In the genomic region with DNA sequence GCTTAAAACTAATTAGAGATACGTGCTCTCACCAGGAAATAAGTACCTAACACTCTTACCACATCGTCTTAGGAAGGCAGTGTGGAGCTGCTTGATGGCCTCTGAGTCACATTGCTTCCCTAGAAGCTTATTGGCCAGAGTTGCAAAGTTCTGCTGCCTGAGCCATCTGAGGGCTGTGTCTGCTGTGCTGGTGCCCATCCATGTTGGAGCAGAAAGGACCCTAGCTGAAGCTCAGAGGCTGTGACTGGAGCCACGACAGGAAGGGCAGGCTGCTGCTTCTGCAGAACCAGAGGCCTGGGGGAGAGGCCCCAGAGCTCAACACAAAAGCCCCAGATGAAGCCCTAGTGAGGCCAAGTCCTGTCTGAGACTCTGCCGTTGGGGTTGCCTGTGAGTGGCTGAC, we compare ENCODE assay signal across 15 cellular contexts.
DNase-seq lines count a peak whose midpoint lies in the region; ATAC-seq, FAIRE-seq and TF ChIP-seq lines count a peak whose summit lies in the region.
"Had no signal": no experiment of that assay in that cellular context is flagged by ENCODE, and none has a peak within 500 bp of the region (broad histone marks: within the 10 kb centered on the region; RNA-seq: fewer than 3 reads in every experiment).

No MANE protein-coding gene starts in this region.

- no peak for FAIRE-seq in H54 (lab: Jason Lieb, UNC)
- FAIRE-seq: G401.6 had no signal

- H3K9ac ChIP-seq in adipocyte (ENCODE audit: low read length): no peak overlapping the region

- TF ChIP-seq POLR2A in H54 (IDR thresholded peaks at IDR 0.05; ENCODE audit: low read depth, low read length): no peak

- peaks cover 4% of the 10 kb centered on the region for H3K9me3 ChIP-seq in adipocyte (ENCODE audit: control insufficient read depth, low read length)
- H3K9me3 ChIP-seq: adrenal gland, mucosa of descending colon had no signal

- peak; percentile 74 for DNase-seq in A172 (ENCODE audit: low spot score)
- DNase-seq in H54 (ENCODE audit: insufficient read length, low spot score): peak; percentile 40
- DNase-seq in adipocyte (ENCODE audit: low read depth): peak; percentile 32
- DNase-seq in glomerular visceral epithelial cell (ENCODE audit: extremely low spot score): peak; percentile 69
- no peak for DNase-seq in stimulated activated naive CD4-positive, alpha-beta T cell treated with Interleukin-2 at 50 U/mL for 16 hours (lab: John Stamatoyannopoulos, UW)
- no peak for DNase-seq in NCI-H1436 treated with DMSO at 0.1 percent for 48 hours (lab: John Stamatoyannopoulos, UW)
- DNase-seq: adrenal gland, mucosa of descending colon, NCI-H2029 treated with DMSO at 0.1 percent for 48 hours, right cardiac atrium, T-helper 9 cell had no signal

- no peak overlapping the region for H3K4me3 ChIP-seq in adipocyte (ENCODE audit: low read length)
- H3K4me3 ChIP-seq: adrenal gland, mucosa of descending colon, tibial nerve had no signal

- peaks cover 22% of the 10 kb centered on the region for H3K4me1 ChIP-seq in adipocyte (ENCODE audit: control insufficient read depth, insufficient read depth, low read length)
- H3K4me1 ChIP-seq: adrenal gland had no signal

- ATAC-seq in HG03342 (IDR thresholded peaks at IDR 0.05; ENCODE audit: unreplicated experiment): no peak
- no peak for ATAC-seq in GM21390 (IDR thresholded peaks at IDR 0.05; ENCODE audit: unreplicated experiment)
- ATAC-seq: mucosa of descending colon had no signal

- H3K36me3 ChIP-seq in adipocyte (ENCODE audit: control insufficient read depth, insufficient read depth, low read length, severe bottlenecking): no peaks in the 10 kb centered on the region
- H3K36me3 ChIP-seq: adrenal gland, tibial nerve had no signal

- no peaks in the 10 kb centered on the region for H3K27me3 ChIP-seq in adipocyte (replicated peaks; ENCODE audit: control insufficient read depth, insufficient read depth, low read length)
- H3K27me3 ChIP-seq: adrenal gland, tibial nerve had no signal

Comparison
In these comparisons a context has a peak if more than half of its experiments do, and no peak if none do; other contexts are left out.
1. DNase-seq: peak in A172 (single experiment), H54 (single experiment), adipocyte (single experiment) and glomerular visceral epithelial cell (single experiment); none in stimulated activated naive CD4-positive, alpha-beta T cell treated with Interleukin-2 at 50 U/mL for 16 hours (single experiment) and NCI-H1436 treated with DMSO at 0.1 percent for 48 hours (single experiment).